Comparison of ENCODE assay signal across 8 cellular contexts in the genomic region with DNA sequence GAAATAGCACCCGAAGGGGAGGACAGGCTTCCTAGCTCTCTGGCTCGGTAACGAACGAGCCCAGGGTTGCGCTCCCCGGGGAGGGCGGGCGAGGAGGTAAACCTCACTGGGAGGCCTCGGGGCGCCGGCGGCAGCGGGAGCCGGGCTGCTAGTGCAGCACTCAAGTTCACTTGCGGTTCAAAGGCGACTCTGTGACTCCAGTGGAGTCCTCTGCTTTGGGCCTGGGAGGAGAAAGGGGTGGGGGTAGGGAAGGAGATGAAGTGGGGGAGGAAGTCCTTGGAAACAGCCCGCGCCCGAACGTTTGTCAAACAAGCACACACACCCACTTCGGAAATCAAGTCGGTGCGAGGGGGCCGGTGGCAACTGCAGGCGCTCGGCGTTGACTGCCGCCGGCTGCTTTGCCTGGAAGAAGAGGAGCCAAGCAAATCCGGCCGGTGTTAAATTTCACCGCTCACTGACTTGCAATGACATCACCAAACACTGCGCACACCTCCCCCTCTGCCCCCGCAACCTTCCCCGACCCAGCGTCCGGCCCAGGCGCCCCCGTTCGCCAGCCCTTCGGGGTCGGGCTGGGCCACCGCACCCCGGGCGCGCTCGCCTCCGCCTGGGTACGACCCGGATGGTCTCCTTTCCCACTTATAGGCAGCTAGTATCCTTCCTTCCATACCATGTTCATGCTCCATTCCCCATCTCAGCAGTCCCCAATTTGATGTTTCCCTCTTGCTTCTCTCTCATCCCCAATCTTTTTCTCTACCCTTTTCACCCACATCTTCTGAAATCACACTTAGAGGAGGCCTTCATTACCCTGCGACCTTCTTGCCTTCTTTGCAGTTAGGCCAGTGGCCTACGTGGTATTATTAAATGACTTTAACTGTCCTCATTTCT. TPM values are rescaled to one million over a fixed set of nuclear protein-coding genes. Genes with fewer than 3 reads are reported as not detected.
DNase-seq lines count a peak whose midpoint lies in the region; ATAC-seq, FAIRE-seq and TF ChIP-seq lines count a peak whose summit lies in the region.

A gene (minus strand): TSS at position 202 of the 885 bp plus-strand sequence. CDS start 376 bp downstream, outside the sequence.

- TF ChIP-seq RAD21 in HepG2 (CRISPR knock-in tag; IDR thresholded peaks at IDR 0.05), result no peak

- ATAC-seq in HepG2 (peak; percentile 55; the same call in 2 of the 3 replicates), GM19395 (IDR thresholded peaks at IDR 0.05; ENCODE audit: unreplicated experiment) (no peak)

- CTCF ChIA-PET in HepG2 (lab: Yijun Ruan, JAX; ENCODE audit: low intra/inter-chr PET ratio, low total read pairs), result no interaction called here

- H3K9ac ChIP-seq in HepG2 (ENCODE audit: insufficient read depth, low read depth, low read length), result no peak within 1 kb of the TSS
- peak within 1 kb of the TSS; percentile 65 to 66 for H3K9ac ChIP-seq in stomach smooth muscle (ENCODE audit: low read length in 2 of 2)

- no peak within 1 kb of the TSS for H3K4me2 ChIP-seq in HepG2 (ENCODE audit: low read depth, low read length)

- H3K27ac ChIP-seq in coronary artery (peak within 1 kb of the TSS in 1 of 2 donors; percentile 48), HepG2 (ENCODE audit: extremely low read length, insufficient read depth, low read length) (no peak within 1 kb of the TSS), stomach smooth muscle (ENCODE audit: low read length) (peak within 1 kb of the TSS; percentile 84)

- intact Hi-C loops in HepG2 (cut with micrococcal nuclease; ENCODE audit: unreplicated experiment), result no loop called here

- TF ChIP-seq POLR2A in HepG2 (IDR thresholded peaks at IDR 0.05; ENCODE audit: insufficient read depth in 1 of 2, low read depth in 2 of 2, low read length in 2 of 2), result no peak

- H4K20me1 ChIP-seq in HepG2 (ENCODE audit: insufficient read depth, low read length), result no peaks in the 10 kb centered on the region

- H3K4me1 ChIP-seq in HepG2 (ENCODE audit: insufficient read depth, low read length) (no peaks in the 10 kb centered on the region), stomach smooth muscle (ENCODE audit: control insufficient read depth, insufficient read depth, low read length) (peaks cover 25% of the 10 kb centered on the region)

- H3K9me3 ChIP-seq in HepG2 (ENCODE audit: low read length) (no peaks in the 10 kb centered on the region), stomach smooth muscle (ENCODE audit: control insufficient read depth in 2 of 2, low read length in 2 of 2) (no peaks in the 10 kb centered on the region)

- 57% methylated on average over 42 of the region's 52 CpGs for WGBS in HepG2 (ENCODE audit: low lambda C conversion rate)

- H3K4me3 ChIP-seq in coronary artery (peak within 1 kb of the TSS; percentile 62), HepG2 (replicated peaks in 1 of 3; ENCODE audit: insufficient read depth in 1 of 3, low read depth in 2 of 3, low read length in 3 of 3) (no peak within 1 kb of the TSS), stomach smooth muscle (ENCODE audit: low read length in 2 of 2) (peak within 1 kb of the TSS; percentile 79 to 92)

- TF ChIP-seq EP300 in HepG2 (IDR thresholded peaks at IDR 0.05; ENCODE audit: low read depth in 2 of 2, low read length in 2 of 2) (no peak), HepG2 (CRISPR knock-in tag; IDR thresholded peaks at IDR 0.05; ENCODE audit: borderline replicate concordance) (no peak)

- no peak for FAIRE-seq in HepG2 (lab: Jason Lieb, UNC)

- H3K36me3 ChIP-seq in HepG2 (replicated peaks in 1 of 2; ENCODE audit: control insufficient read depth in 1 of 2, insufficient read depth in 2 of 2, low read length in 2 of 2) (no peaks in the 10 kb centered on the region), stomach smooth muscle (ENCODE audit: control insufficient read depth in 2 of 2, insufficient read depth in 2 of 2, low read length in 2 of 2) (no peaks in the 10 kb centered on the region)

- DNase-seq in NCI-H187 (lab: John Stamatoyannopoulos, UW), result peak; percentile 23 to 62
- no peak for DNase-seq in NCI-H187 treated with DMSO at 0.1 percent for 48 hours (lab: John Stamatoyannopoulos, UW)
- peak; percentile 24 for DNase-seq in NCI-H2196 (lab: John Stamatoyannopoulos, UW; ENCODE audit: unreplicated experiment)
- DNase-seq in coronary artery (ENCODE audit: low spot score), result peak; percentile 69
- DNase-seq in HepG2 (ENCODE audit: low spot score), result no peak
- DNase-seq in GM19240 (ENCODE audit: insufficient read length, low spot score), result no peak

- TF ChIP-seq CTCF in coronary artery (IDR thresholded peaks at IDR 0.05), result no peak
- no peak for TF ChIP-seq CTCF in HepG2 (CRISPR knock-in tag; IDR thresholded peaks at IDR 0.05)

- no peak within 1 kb of the TSS for H2AFZ ChIP-seq in HepG2 (ENCODE audit: low read length)

- peaks cover 0 to 24% of the 10 kb centered on the region in 2 experiments; a peak in 2 of 5 replicates for H3K27me3 ChIP-seq in HepG2 (ENCODE audit: control insufficient read depth in 1 of 2, insufficient read depth in 2 of 2, low read length in 2 of 2)
- H3K27me3 ChIP-seq in stomach smooth muscle (ENCODE audit: control insufficient read depth in 1 of 2, insufficient read depth in 2 of 2, low read length in 2 of 2), result no peaks in the 10 kb centered on the region

- no peaks in the 10 kb centered on the region for H3K79me2 ChIP-seq in HepG2 (ENCODE audit: insufficient read depth, low read length)

- POLR2A ChIA-PET in HepG2 (lab: Yijun Ruan, JAX), result no interaction called here

- no TSS peak for BruUV-seq in HepG2 (replicated peaks; lab: Mats Ljungman, UMichigan)

- in situ Hi-C loops in HepG2 (cut with HindIII; ENCODE audit: extremely low pct_ligation_motif_present, low pct_unique_long_range_greater_than_20kb), result no loop called here

TF ChIP-seq in HepG2, 621 proteins besides CTCF, POLR2A, EP300 and RAD21 (continues in another document):
- TF ChIP-seq LCORL (IDR thresholded peaks at IDR 0.05) (no peak), LCORL (CRISPR knock-in tag; IDR thresholded peaks at IDR 0.05) (no peak), ZNF296 (CRISPR knock-in tag; conservative IDR thresholded peaks at IDR 0.05) (no peak), ZFP82 (CRISPR knock-in tag; IDR thresholded peaks at IDR 0.05; ENCODE audit: borderline replicate concordance) (no peak), PPARG (CRISPR knock-in tag; conservative IDR thresholded peaks at IDR 0.05) (no peak), HES4 (CRISPR knock-in tag; IDR thresholded peaks at IDR 0.05; ENCODE audit: borderline replicate concordance) (no peak), KAT8 (CRISPR knock-in tag; IDR thresholded peaks at IDR 0.05) (no peak), HOXA3 (CRISPR knock-in tag; IDR thresholded peaks at IDR 0.05) (no peak), ZNF333 (CRISPR knock-in tag; IDR thresholded peaks at IDR 0.05; ENCODE audit: borderline replicate concordance) (no peak), MIER2 (CRISPR knock-in tag; IDR thresholded peaks at IDR 0.05) (no peak), ZNF766 (CRISPR knock-in tag; IDR thresholded peaks at IDR 0.05; ENCODE audit: borderline replicate concordance) (no peak)
- TF ChIP-seq, protein P1, sequence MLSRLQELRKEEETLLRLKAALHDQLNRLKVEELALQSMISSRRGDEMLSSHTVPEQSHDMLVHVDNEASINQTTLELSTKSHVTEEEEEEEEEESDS (CRISPR knock-in tag; IDR thresholded peaks at IDR 0.05; ENCODE audit: borderline replicate concordance), result no peak
- TF ChIP-seq, protein P2, sequence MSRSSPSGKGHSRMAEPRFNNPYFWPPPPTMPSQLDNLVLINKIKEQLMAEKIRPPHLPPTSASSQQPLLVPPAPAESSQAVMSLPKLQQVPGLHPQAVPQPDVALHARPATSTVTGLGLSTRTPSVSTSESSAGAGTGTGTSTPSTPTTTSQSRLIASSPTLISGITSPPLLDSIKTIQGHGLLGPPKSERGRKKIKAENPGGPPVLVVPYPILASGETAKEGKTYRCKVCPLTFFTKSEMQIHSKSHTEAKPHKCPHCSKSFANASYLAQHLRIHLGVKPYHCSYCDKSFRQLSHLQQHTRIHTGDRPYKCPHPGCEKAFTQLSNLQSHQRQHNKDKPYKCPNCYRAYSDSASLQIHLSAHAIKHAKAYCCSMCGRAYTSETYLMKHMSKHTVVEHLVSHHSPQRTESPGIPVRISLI (CRISPR knock-in tag; IDR thresholded peaks at IDR 0.05; ENCODE audit: borderline replicate concordance), result no peak

RNA-seq across cellular contexts. Expression of the gene that starts here (rescaled TPM):
- 0.07 and 0.13 TPM in 2 replicates for total RNA-seq in HepG2 (2016; rRNA removed; fragmentation: Illumina TruSeq; extraction: Trizol)
- total RNA-seq in HepG2 (2016; cell fraction: cytosol; rRNA removed; fragmentation: Illumina TruSeq; extraction: Trizol; ENCODE audit: low read depth), result 0.09 TPM in 1 of 2 replicates, not detected in the other
- 0.04 and 0.17 TPM in 2 replicates for total RNA-seq in HepG2 (2016; cell fraction: insoluble cytoplasmic fraction; rRNA removed; fragmentation: Illumina TruSeq; extraction: Trizol)
- total RNA-seq in HepG2 (2016; cell fraction: membrane; rRNA removed; fragmentation: Illumina TruSeq; extraction: Trizol), result 0.03 TPM in 1 of 2 replicates, not detected in the other
- total RNA-seq in HepG2 (2016; cell fraction: nucleus; rRNA removed; fragmentation: Illumina TruSeq; extraction: Trizol), result 0.09 and 0.19 TPM in 2 replicates
- polyA plus RNA-seq in HepG2 (2011; rRNA removed), result 0.04 and 0.07 TPM in 2 replicates
- polyA plus RNA-seq in HepG2 (2011; cell fraction: cytosol; rRNA removed), result 0.01 TPM in 2 replicates
- polyA plus RNA-seq in HepG2 (2011; cell fraction: nucleus; rRNA removed), result 0.39 and 0.55 TPM in 2 replicates
- 0.11 and 0.27 TPM in 2 replicates for polyA plus RNA-seq in HepG2 (2012)
- polyA plus RNA-seq in HepG2 (2016; cell fraction: cytosol; fragmentation: Illumina TruSeq; extraction: Trizol; ENCODE audit: low read depth), result not detected in 2 replicates
- polyA plus RNA-seq in HepG2 (2016; cell fraction: insoluble cytoplasmic fraction; fragmentation: Illumina TruSeq; extraction: Trizol; ENCODE audit: low read depth), result 0.05 and 0.23 TPM in 2 replicates
- not detected in 2 replicates for polyA plus RNA-seq in HepG2 (2016; cell fraction: membrane; fragmentation: Illumina TruSeq; extraction: Trizol; ENCODE audit: low read depth)
- polyA plus RNA-seq in HepG2 (2016; cell fraction: nucleus; fragmentation: Illumina TruSeq; extraction: Trizol; ENCODE audit: insufficient read depth, low read depth), result 0.40 and 0.52 TPM in 2 replicates
- polyA minus RNA-seq in HepG2 (2011; rRNA and poly(A)+ RNA removed; ENCODE audit: low replicate concordance), result not detected in 2 replicates
- polyA minus RNA-seq in HepG2 (2011; cell fraction: cytosol; rRNA and poly(A)+ RNA removed), result not detected in 2 replicates
- 0.13 and 0.25 TPM in 2 replicates for polyA minus RNA-seq in HepG2 (2011; cell fraction: nucleus; rRNA and poly(A)+ RNA removed)

Comparison
In these comparisons a context has a peak if more than half of its experiments do, and no peak if none do; other contexts are left out.
1. DNase-seq: peak in NCI-H187 (2 of 2), NCI-H2196 (single experiment) and coronary artery (single experiment); none in NCI-H187 treated with DMSO at 0.1 percent for 48 hours (single experiment), HepG2 (single experiment) and GM19240 (single experiment).
2. Peak in ATAC-seq in HepG2; RNA of the gene not detected or under 1 TPM.
3. H3K4me3 ChIP-seq: peak in coronary artery (single experiment) and stomach smooth muscle (2 of 2); none in HepG2 (0 of 3).